ENCODE assay signal across 9 cellular contexts in the genomic region with DNA sequence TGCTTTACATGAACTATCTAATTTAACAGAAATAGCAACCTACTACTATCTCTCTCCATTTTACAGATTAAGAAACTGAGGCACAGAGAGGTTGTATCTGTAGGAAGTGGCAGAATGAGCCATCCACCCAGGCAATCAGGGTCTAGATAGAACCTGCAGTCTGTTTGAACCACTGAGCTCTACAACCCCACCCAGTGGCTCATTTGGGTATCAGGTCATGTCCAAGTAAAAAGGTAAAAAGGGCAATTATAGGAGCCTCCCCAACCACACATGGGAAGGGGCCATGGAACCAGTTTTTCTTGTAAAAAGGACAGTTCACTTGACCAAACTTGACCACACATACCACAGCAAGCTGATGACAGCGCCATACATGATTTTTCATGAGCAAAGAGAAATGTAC.
DNase-seq lines count a peak whose midpoint lies in the region; ATAC-seq and TF ChIP-seq lines count a peak whose summit lies in the region.
"Had no signal": no experiment of that assay in that cellular context is flagged by ENCODE, and none has a peak within 500 bp of the region (broad histone marks: within the 10 kb centered on the region; RNA-seq: fewer than 3 reads in every experiment).

No MANE protein-coding gene starts in this region.

- H3K27ac ChIP-seq in endodermal cell (ENCODE audit: low read depth, low read length), result no peak overlapping the region
- no peak overlapping the region for H3K27ac ChIP-seq in transverse colon

- H3K9me3 ChIP-seq in endodermal cell (ENCODE audit: control insufficient read depth, low read length) (peaks cover 32% of the 10 kb centered on the region), transverse colon (no peaks in the 10 kb centered on the region)

- peaks cover 10% of the 10 kb centered on the region for H3K4me1 Mint-ChIP-seq in endodermal cell
- H3K4me1 Mint-ChIP-seq: IgD-negative memory B cell had no signal

- peaks cover 16% of the 10 kb centered on the region for H3K9me3 Mint-ChIP-seq in endodermal cell
- H3K9me3 Mint-ChIP-seq: IgD-negative memory B cell had no signal

- H3K4me3 ChIP-seq in BJ (ENCODE audit: low read depth, low read length) (no peak overlapping the region), endodermal cell (ENCODE audit: low read length) (peak overlapping the region; percentile 2), transverse colon (no peak overlapping the region)

- intact Hi-C loops in transverse colon (cut with DNase I; ENCODE audit: low total_unique reads), result loop anchor here (2.0 kb wide), 1 partner anchor 75 kb away; no protein-coding TSS in a partner anchor

- H3K27ac Mint-ChIP-seq in endodermal cell, result no peak overlapping the region
- H3K27ac Mint-ChIP-seq: IgD-negative memory B cell had no signal

- peaks cover 4% of the 10 kb centered on the region for H3K4me1 ChIP-seq in endodermal cell (ENCODE audit: control insufficient read depth, insufficient read depth, low read length)
- H3K4me1 ChIP-seq in transverse colon, result no peaks in the 10 kb centered on the region

- TF ChIP-seq EP300 in transverse colon (IDR thresholded peaks at IDR 0.05; ENCODE audit: low read depth), result no peak

- H3K9ac ChIP-seq in endodermal cell (ENCODE audit: extremely low read depth, low read length, poor library complexity, severe bottlenecking), result no peak overlapping the region

- in situ Hi-C loops in transverse colon (cut with MboI; ENCODE audit: low pct_ligation_motif_present in 1 of 4, low pct_unique_long_range_greater_than_20kb in 1 of 4, low sequenced_read_pairs in 3 of 4), result no loop called here

- DNase-seq in BJ (ENCODE audit: low read depth) (no peak), NCI-H226 (peak; percentile 3), endodermal cell (peak; percentile 83), transverse colon (no peak), GF-D8 (lab: John Stamatoyannopoulos, UW) (no peak)

- no peaks in the 10 kb centered on the region for H3K27me3 Mint-ChIP-seq in endodermal cell (ENCODE audit: insufficient read depth)
- H3K27me3 Mint-ChIP-seq: IgD-negative memory B cell had no signal

- no peaks in the 10 kb centered on the region for H3K36me3 Mint-ChIP-seq in endodermal cell (ENCODE audit: low read depth)
- H3K36me3 Mint-ChIP-seq: IgD-negative memory B cell had no signal

- POLR2A ChIA-PET in BJ (lab: Charles Lee), result no interaction called here

- WGBS in endodermal cell (ENCODE audit: insufficient coverage in 1 of 2, insufficient read length in 1 of 2), 2 experiments, result 89 to 92% methylated on average over 1 of the region's 1 CpG
- 88% methylated on average over 1 of the region's 1 CpG; no CpG with 5 or more reads in 1 of the 2 donors for WGBS in transverse colon (ENCODE audit: low coverage in 1 of 2), 2 donors

- no peak for TF ChIP-seq POLR2A in transverse colon (IDR thresholded peaks at IDR 0.05)

- H3K36me3 ChIP-seq in BJ (ENCODE audit: control insufficient read depth, insufficient read depth, low read length) (no peaks in the 10 kb centered on the region), endodermal cell (ENCODE audit: control insufficient read depth, insufficient read depth, low read length) (no peaks in the 10 kb centered on the region), transverse colon (no peaks in the 10 kb centered on the region)

- ATAC-seq in GM18868 (IDR thresholded peaks at IDR 0.05; ENCODE audit: unreplicated experiment) (peak; percentile 79), HG03460 (IDR thresholded peaks at IDR 0.05; ENCODE audit: unreplicated experiment) (no peak), HG02840 (IDR thresholded peaks at IDR 0.05; ENCODE audit: low FRiP score, unreplicated experiment) (no peak)

- H3K4me3 Mint-ChIP-seq in endodermal cell, result no peak overlapping the region
- H3K4me3 Mint-ChIP-seq: IgD-negative memory B cell had no signal

- no peaks in the 10 kb centered on the region for H3K27me3 ChIP-seq in BJ (ENCODE audit: control insufficient read depth, insufficient read depth, low read length)
- H3K27me3 ChIP-seq in endodermal cell (ENCODE audit: control insufficient read depth, insufficient read depth, low read length, poor library complexity, severe bottlenecking), result no peaks in the 10 kb centered on the region
- H3K27me3 ChIP-seq in transverse colon, result no peaks in the 10 kb centered on the region

- CTCF ChIA-PET in BJ (lab: Yijun Ruan, JAX), result interaction anchor here (0.9 to 1.2 kb wide), 3 partner anchors 10 to 29 kb away, joined by 3 to 7 read pairs (median 3); no protein-coding TSS in a partner anchor

- TF ChIP-seq CTCF in BJ (IDR thresholded peaks at IDR 0.05; ENCODE audit: insufficient read depth, low read depth, low read length) (peak; percentile 66), endodermal cell (conservative IDR thresholded peaks at IDR 0.05) (peak; percentile 75), transverse colon (IDR thresholded peaks at IDR 0.05) (peak in 3 of 5 experiments; percentile 27 to 30 (median 27))

Comparison
In these comparisons a context has a peak if more than half of its experiments do, and no peak if none do; other contexts are left out.
1. DNase-seq: peak in NCI-H226 (single experiment) and endodermal cell (single experiment); none in BJ (single experiment), transverse colon (single experiment) and GF-D8 (single experiment).
2. Peak in every context shown above with its lines, with median percentiles within 50 percentile points of each other: CTCF ChIP-seq.